Comparison of ENCODE assay signal across 32 cellular contexts in the genomic region with DNA sequence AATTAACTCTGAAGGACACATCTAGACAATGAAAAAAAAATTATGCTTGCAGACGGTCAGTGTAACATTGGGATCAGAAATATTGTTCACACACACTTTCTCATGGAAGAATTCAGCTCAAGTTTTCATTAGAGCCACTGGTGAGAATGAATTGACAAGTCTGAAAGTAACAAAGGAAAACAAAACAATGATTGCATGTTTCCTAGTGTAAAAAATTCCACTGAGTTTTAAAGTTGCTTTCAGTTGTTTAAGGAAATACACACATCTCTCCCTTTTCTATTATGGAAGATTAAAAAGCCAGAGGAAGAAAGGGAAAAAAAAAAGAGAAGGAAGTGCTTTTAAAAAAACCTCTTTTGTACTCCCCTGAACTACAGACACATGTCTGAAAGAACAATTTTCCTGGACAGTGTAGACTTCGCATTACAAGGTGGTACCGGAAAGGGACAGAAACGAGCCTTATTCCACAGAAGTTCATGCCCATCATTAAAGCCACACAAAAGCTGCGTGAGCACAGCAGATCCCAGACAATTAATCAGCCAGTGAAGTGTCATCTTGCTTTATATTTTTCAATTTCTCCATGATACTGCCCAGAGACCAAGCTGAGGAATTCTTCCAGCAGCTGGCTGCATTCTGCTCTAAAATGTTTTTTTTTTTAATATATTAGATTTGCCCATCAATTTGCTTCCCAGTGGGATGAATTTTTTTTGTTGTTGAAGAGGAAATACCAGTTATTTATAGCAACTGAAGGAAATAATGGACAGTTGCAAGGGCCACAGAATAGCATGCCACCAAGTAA.
"Had no signal": no experiment of that assay in that cellular context is flagged by ENCODE, and none has a peak within 500 bp of the region (broad histone marks: within the 10 kb centered on the region; RNA-seq: fewer than 3 reads in every experiment).

No MANE protein-coding gene starts in this region.

- H3K27me3 Mint-ChIP-seq: activated CD4-positive, alpha-beta T cell treated with anti-CD3 and anti-CD28 coated beads, Interleukin-2, amount 10 ng/mL, durations not matched to agents 24 days and 14 days; activated naive CD4-positive, alpha-beta T cell treated with anti-CD3 and anti-CD28 coated beads, Interleukin-2, amount 10 ng/mL, durations not matched to agents 7 days and 5 days; activated T-cell treated with anti-CD3 and anti-CD28 coated beads, Interleukin-2, amount 50 U/mL, for 24 hours; central memory CD8-positive, alpha-beta T cell; stimulated activated memory B cell treated with anti-CD40 and anti-IgM and Interleukin-4, amounts not matched to agents 10 μg/mL and 1 μg/mL and 100 μg/mL, for 72 hours; stimulated activated naive CD8-positive, alpha-beta T cell treated with anti-CD3 and anti-CD28 coated beads, Interleukin-15, amount 100 ng/mL, for 72 hours; type B pancreatic cell had no signal

- H3K9me3 ChIP-seq: pancreas, prostate gland, sigmoid colon, uterus had no signal

- H3K27me3 ChIP-seq: pancreas, sigmoid colon, uterus had no signal

- H3K36me3 Mint-ChIP-seq: activated CD4-positive, alpha-beta memory T cell treated with anti-CD3 and anti-CD28 coated beads for 36 hours; activated naive CD4-positive, alpha-beta T cell treated with anti-CD3 and anti-CD28 coated beads, Interleukin-2, amount 10 ng/mL, durations not matched to agents 7 days and 5 days; activated naive CD8-positive, alpha-beta T cell treated with anti-CD3 and anti-CD28 coated beads, Interleukin-2, amount 10 ng/mL, durations not matched to agents 7 days and 5 days; stimulated activated memory B cell treated with anti-CD40 and anti-IgM and Interleukin-4, amounts not matched to agents 10 μg/mL and 1 μg/mL and 100 μg/mL, for 72 hours had no signal

- H3K9me3 Mint-ChIP-seq: activated CD4-positive, alpha-beta memory T cell treated with anti-CD3 and anti-CD28 coated beads for 36 hours; activated CD4-positive, alpha-beta T cell treated with anti-CD3 and anti-CD28 coated beads, Interleukin-2, amount 10 ng/mL, durations not matched to agents 24 days and 14 days; activated naive CD8-positive, alpha-beta T cell treated with anti-CD3 and anti-CD28 coated beads, Interleukin-2, amount 10 ng/mL, durations not matched to agents 7 days and 5 days; activated T-cell treated with anti-CD3 and anti-CD28 coated beads, Interleukin-2, amount 50 U/mL, for 24 hours; central memory CD8-positive, alpha-beta T cell; nephron; stimulated activated memory B cell treated with anti-CD40 and anti-IgM and Interleukin-4, amounts not matched to agents 10 μg/mL and 1 μg/mL and 100 μg/mL, for 72 hours; T-helper 1 cell treated with Interleukin-12 subunit alpha and Interleukin-12 subunit beta and Interleukin-4 antibody, amounts not matched to agents 30 μg/mL and 1 μg/mL, for 36 hours; type B pancreatic cell had no signal

- H3K4me1 ChIP-seq: pancreas, prostate gland, sigmoid colon, uterus had no signal

- H3K4me1 Mint-ChIP-seq: activated CD4-positive, alpha-beta T cell treated with anti-CD3 and anti-CD28 coated beads, Interleukin-2, amount 10 ng/mL, durations not matched to agents 24 days and 14 days; activated naive CD4-positive, alpha-beta T cell treated with anti-CD3 and anti-CD28 coated beads, Interleukin-2, amount 10 ng/mL, durations not matched to agents 7 days and 5 days; activated naive CD8-positive, alpha-beta T cell treated with anti-CD3 and anti-CD28 coated beads, Interleukin-2, amount 10 ng/mL, durations not matched to agents 7 days and 5 days; central memory CD8-positive, alpha-beta T cell; nephron; stimulated activated memory B cell treated with anti-CD40 and anti-IgM and Interleukin-4, amounts not matched to agents 10 μg/mL and 1 μg/mL and 100 μg/mL, for 72 hours; stimulated activated naive CD8-positive, alpha-beta T cell treated with anti-CD3 and anti-CD28 coated beads, Interleukin-15, amount 100 ng/mL, for 72 hours had no signal

- ATAC-seq: esophagus mucosa; pancreas; stimulated activated memory B cell treated with anti-CD40 and anti-IgM and Interleukin-4, amounts not matched to agents 10 μg/mL and 1 μg/mL and 100 μg/mL, for 72 hours; stimulated activated naive CD8-positive, alpha-beta T cell treated with anti-CD3 and anti-CD28 coated beads, Interleukin-15, amount 100 ng/mL, for 72 hours had no signal

- H3K27ac ChIP-seq: pancreas, prostate gland, sigmoid colon, uterus had no signal

- H3K4me3 ChIP-seq: lung, pancreas, prostate gland, sigmoid colon, uterus had no signal

- DNase-seq: activated CD4-positive, alpha-beta memory T cell treated with anti-CD3 and anti-CD28 coated beads for 36 hours; activated CD4-positive, alpha-beta T cell treated with anti-CD3 and anti-CD28 coated beads, Interleukin-2, amount 10 ng/mL, durations not matched to agents 24 days and 14 days; activated CD4-positive, CD25-positive, alpha-beta regulatory T cell treated with anti-CD3 and anti-CD28 coated beads, Interleukin-2, amount 50 U/mL, for 72 hours; activated CD8-positive, alpha-beta memory T cell treated with anti-CD3 and anti-CD28 coated beads, Interleukin-2, amount 50 U/mL, for 48 hours; activated gamma-delta T cell; activated naive CD4-positive, alpha-beta T cell treated with anti-CD3 and anti-CD28 coated beads, Interleukin-2, amount 10 ng/mL, durations not matched to agents 7 days and 5 days; activated naive CD8-positive, alpha-beta T cell treated with anti-CD3 and anti-CD28 coated beads, Interleukin-2, amount 10 ng/mL, durations not matched to agents 7 days and 5 days; activated T-cell treated with anti-CD3 and anti-CD28 coated beads, Interleukin-2, amount 50 U/mL, for 24 hours; dermis blood vessel endothelial cell; effector CD4-positive, alpha-beta T cell; foreskin fibroblast; head of caudate nucleus; hippocampal formation; mesendoderm; pancreas; sigmoid colon; small intestine; stimulated activated CD4-positive, alpha-beta T cell treated with anti-CD3 and anti-CD28 coated beads, Interleukin-4, amount 100 ng/mL, for 4 hours; stimulated activated CD8-positive, alpha-beta memory T cell treated with anti-CD3 and anti-CD28 coated beads, Interleukin-4, amount 100 ng/mL, for 48 hours; stimulated activated naive CD8-positive, alpha-beta T cell treated with anti-CD3 and anti-CD28 coated beads, Interleukin-15, amount 100 ng/mL, for 72 hours; substantia nigra; SW 1271; T-helper 9 cell; uterus had no signal

- H3K27ac Mint-ChIP-seq: activated CD4-positive, alpha-beta memory T cell treated with anti-CD3 and anti-CD28 coated beads for 36 hours; activated CD4-positive, alpha-beta T cell treated with anti-CD3 and anti-CD28 coated beads, Interleukin-2, amount 10 ng/mL, durations not matched to agents 24 days and 14 days; activated naive CD4-positive, alpha-beta T cell treated with anti-CD3 and anti-CD28 coated beads, Interleukin-2, amount 10 ng/mL, durations not matched to agents 7 days and 5 days; activated naive CD8-positive, alpha-beta T cell treated with anti-CD3 and anti-CD28 coated beads, Interleukin-2, amount 10 ng/mL, durations not matched to agents 7 days and 5 days; activated T-cell treated with anti-CD3 and anti-CD28 coated beads, Interleukin-2, amount 50 U/mL, for 24 hours; stimulated activated memory B cell treated with anti-CD40 and anti-IgM and Interleukin-4, amounts not matched to agents 10 μg/mL and 1 μg/mL and 100 μg/mL, for 72 hours; stimulated activated naive CD8-positive, alpha-beta T cell treated with anti-CD3 and anti-CD28 coated beads, Interleukin-15, amount 100 ng/mL, for 72 hours; T-helper 1 cell treated with Interleukin-12 subunit alpha and Interleukin-12 subunit beta and Interleukin-4 antibody, amounts not matched to agents 30 μg/mL and 1 μg/mL, for 36 hours; type B pancreatic cell had no signal

- H3K4me3 Mint-ChIP-seq: activated CD4-positive, alpha-beta memory T cell treated with anti-CD3 and anti-CD28 coated beads for 36 hours; activated CD4-positive, alpha-beta T cell treated with anti-CD3 and anti-CD28 coated beads, Interleukin-2, amount 10 ng/mL, durations not matched to agents 24 days and 14 days; activated naive CD4-positive, alpha-beta T cell treated with anti-CD3 and anti-CD28 coated beads, Interleukin-2, amount 10 ng/mL, durations not matched to agents 7 days and 5 days; activated naive CD8-positive, alpha-beta T cell treated with anti-CD3 and anti-CD28 coated beads, Interleukin-2, amount 10 ng/mL, durations not matched to agents 7 days and 5 days; activated T-cell treated with anti-CD3 and anti-CD28 coated beads, Interleukin-2, amount 50 U/mL, for 24 hours; central memory CD8-positive, alpha-beta T cell; nephron; stimulated activated memory B cell treated with anti-CD40 and anti-IgM and Interleukin-4, amounts not matched to agents 10 μg/mL and 1 μg/mL and 100 μg/mL, for 72 hours; stimulated activated naive CD8-positive, alpha-beta T cell treated with anti-CD3 and anti-CD28 coated beads, Interleukin-15, amount 100 ng/mL, for 72 hours; T-helper 1 cell treated with Interleukin-12 subunit alpha and Interleukin-12 subunit beta and Interleukin-4 antibody, amounts not matched to agents 30 μg/mL and 1 μg/mL, for 36 hours; type B pancreatic cell had no signal

- H3K36me3 ChIP-seq: pancreas, prostate gland, sigmoid colon, uterus had no signal
